ENCODE assay signal across 23 cellular contexts in the genomic region with DNA sequence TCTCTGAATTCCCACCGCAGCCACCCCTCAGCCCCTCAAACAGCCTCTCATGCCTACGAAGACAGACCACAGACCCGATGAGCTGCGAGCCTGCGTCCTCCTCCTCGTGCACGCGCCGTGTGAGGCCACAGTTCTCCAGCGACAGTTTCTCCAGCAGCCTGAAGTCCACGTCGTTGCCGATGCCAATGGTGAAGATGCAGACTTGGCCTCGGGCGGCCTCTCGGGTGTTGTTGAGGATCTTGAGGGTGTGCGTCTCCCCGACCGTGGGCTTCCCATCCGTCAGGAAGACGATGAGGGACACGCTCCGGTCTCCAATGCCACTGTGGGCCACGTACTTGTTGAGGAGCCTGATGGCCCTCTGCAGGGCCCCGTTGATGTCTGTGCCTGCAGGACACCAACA.
"Had no signal": no experiment of that assay in that cellular context is flagged by ENCODE, and none has a peak within 500 bp of the region (broad histone marks: within the 10 kb centered on the region; RNA-seq: fewer than 3 reads in every experiment).

No MANE protein-coding gene starts in this region.

- H3K4me2 ChIP-seq: hepatocyte had no signal

- DNase-seq: colonic mucosa; dermis blood vessel endothelial cell; dorsolateral prefrontal cortex; effector CD4-positive, alpha-beta T cell; effector memory CD4-positive, alpha-beta T cell; foreskin keratinocyte; heart left ventricle; hypothalamus; immature natural killer cell; islet precursor cell; kidney; kidney glomerular epithelial cell; left colon; left ventricle myocardium inferior; lower lobe of right lung; mesenchymal stem cell; midbrain had no signal

- ATAC-seq: foreskin keratinocyte, gastroesophageal sphincter, heart left ventricle, left colon, left lobe of liver, lower lobe of right lung had no signal

- H2AFZ ChIP-seq: hepatocyte had no signal

- H3K79me2 ChIP-seq: hepatocyte had no signal

- H3K27me3 ChIP-seq: colonic mucosa, esophagus muscularis mucosa, foreskin keratinocyte, gastroesophageal sphincter, heart left ventricle had no signal

- FAIRE-seq: endothelial cell of umbilical vein, frontal cortex, kidney had no signal

- H3K4me1 ChIP-seq: colonic mucosa, foreskin keratinocyte, lower lobe of right lung had no signal

- H3K36me3 ChIP-seq: colonic mucosa, lower lobe of right lung had no signal

- H3K27ac ChIP-seq: colonic mucosa, dorsolateral prefrontal cortex, esophagus muscularis mucosa, foreskin keratinocyte, gastroesophageal sphincter, heart left ventricle, hepatocyte, left ventricle myocardium inferior, lower lobe of right lung had no signal

- H3K4me3 ChIP-seq: colonic mucosa, dorsolateral prefrontal cortex, esophagus muscularis mucosa, gastroesophageal sphincter, heart left ventricle, hepatocyte, left ventricle myocardium inferior, lower lobe of right lung had no signal

- H3K9me3 ChIP-seq: colonic mucosa, esophagus muscularis mucosa, gastroesophageal sphincter, heart left ventricle, left ventricle myocardium inferior, lower lobe of right lung had no signal
